15 cellular contexts compared by ENCODE assay signal in the genomic region with DNA sequence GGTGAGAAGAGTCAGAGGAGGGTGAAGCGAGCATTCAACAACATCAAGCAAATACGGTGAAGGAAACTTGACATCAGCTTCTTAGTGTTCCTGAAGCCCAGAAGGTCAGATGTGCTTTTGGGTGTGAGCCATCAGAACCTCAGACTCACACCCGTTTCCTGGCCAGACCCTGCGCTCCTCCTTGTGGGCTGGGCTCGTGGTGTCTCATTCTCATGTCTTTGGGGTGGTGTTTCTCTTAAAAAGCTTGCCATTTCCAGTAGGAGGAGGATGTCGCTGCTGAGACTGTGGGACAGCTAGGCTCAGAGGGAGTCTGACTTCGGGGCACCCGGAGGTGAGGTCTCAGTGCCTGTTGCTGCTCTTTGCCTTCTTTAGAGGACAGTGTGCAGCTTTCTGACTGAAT. TPM values are rescaled to one million over a fixed set of nuclear protein-coding genes. Genes with fewer than 3 reads are reported as not detected.
DNase-seq lines count a peak whose midpoint lies in the region; ATAC-seq lines count a peak whose summit lies in the region.
"Had no signal": no experiment of that assay in that cellular context is flagged by ENCODE, and none has a peak within 500 bp of the region (broad histone marks: within the 10 kb centered on the region; RNA-seq: fewer than 3 reads in every experiment).

No MANE protein-coding gene starts in this region.

- H3K27ac Mint-ChIP-seq in central memory CD8-positive, alpha-beta T cell (ENCODE audit: low read depth) = no peak overlapping the region
- peak overlapping the region in 5 of 9 donors; percentile 21 to 72 (median 48) for H3K27ac Mint-ChIP-seq in naive thymus-derived CD4-positive, alpha-beta T cell
- H3K27ac Mint-ChIP-seq: brain had no signal

- no peaks in the 10 kb centered on the region for H3K36me3 Mint-ChIP-seq in central memory CD8-positive, alpha-beta T cell (ENCODE audit: insufficient read depth)
- peaks cover 0 to 11% (median 0%) of the 10 kb centered on the region in 5 donors for H3K36me3 Mint-ChIP-seq in naive thymus-derived CD4-positive, alpha-beta T cell
- H3K36me3 Mint-ChIP-seq: brain had no signal

- CTCF ChIA-PET in naive thymus-derived CD4-positive, alpha-beta T cell (lab: Charles Lee) = interaction anchor here (0.7 to 4.9 kb wide), 4 partner anchors 9 to 1802 kb away, joined by 3 to 50 read pairs (median 6); a partner anchor contains a TSS

- H3K9me3 Mint-ChIP-seq in central memory CD8-positive, alpha-beta T cell = no peaks in the 10 kb centered on the region
- peaks cover 0 to 2% (median 0%) of the 10 kb centered on the region in 11 donors for H3K9me3 Mint-ChIP-seq in naive thymus-derived CD4-positive, alpha-beta T cell
- H3K9me3 Mint-ChIP-seq: brain, IgD-negative memory B cell had no signal

- no peaks in the 10 kb centered on the region for H3K27me3 ChIP-seq in naive thymus-derived CD4-positive, alpha-beta T cell (ENCODE audit: control insufficient read depth in 2 of 2, insufficient read depth in 2 of 2, low read length in 2 of 2)

- DNase-seq in Right ventricle myocardium inferior (ENCODE audit: missing footprints) (no peak), cardiac septum (ENCODE audit: low spot score) (no peak), AML-193 (lab: John Stamatoyannopoulos, UW) (no peak), DMS79 (lab: John Stamatoyannopoulos, UW) (no peak), NCI-H226 (no peak)
- DNase-seq in central memory CD8-positive, alpha-beta T cell (ENCODE audit: low spot score in 2 of 2) = no peak
- no peak for DNase-seq in naive thymus-derived CD4-positive, alpha-beta T cell
- DNase-seq: GF-D8, NCI-H187 treated with DMSO at 0.1 percent for 48 hours, SW 1271 had no signal

- H3K4me1 Mint-ChIP-seq in central memory CD8-positive, alpha-beta T cell = peaks cover 21% of the 10 kb centered on the region
- peaks cover 33 to 95% (median 91%) of the 10 kb centered on the region in 7 donors for H3K4me1 Mint-ChIP-seq in naive thymus-derived CD4-positive, alpha-beta T cell

- ATAC-seq in Right ventricle myocardium inferior (peak; percentile 58), GM21723 (IDR thresholded peaks at IDR 0.05; ENCODE audit: unreplicated experiment) (no peak)
- peak; percentile 19 for ATAC-seq in central memory CD8-positive, alpha-beta T cell (replicated peaks; ENCODE audit: extremely low read depth, poor library complexity, severe bottlenecking)
- ATAC-seq in naive thymus-derived CD4-positive, alpha-beta T cell = peak; percentile 62

- no peak overlapping the region for H3K27ac ChIP-seq in naive thymus-derived CD4-positive, alpha-beta T cell (ENCODE audit: low read depth, low read length)

- no peaks in the 10 kb centered on the region for H3K36me3 ChIP-seq in naive thymus-derived CD4-positive, alpha-beta T cell (ENCODE audit: control insufficient read depth in 2 of 3, insufficient read depth in 3 of 3, low read length in 3 of 3)

- H3K4me3 ChIP-seq in naive thymus-derived CD4-positive, alpha-beta T cell (ENCODE audit: low read length) = no peak overlapping the region

- peaks cover 51% of the 10 kb centered on the region for H3K27me3 Mint-ChIP-seq in central memory CD8-positive, alpha-beta T cell
- H3K27me3 Mint-ChIP-seq in naive thymus-derived CD4-positive, alpha-beta T cell = peaks cover 0 to 32% (median 0%) of the 10 kb centered on the region in 5 donors
- H3K27me3 Mint-ChIP-seq: IgD-negative memory B cell had no signal

- H3K4me3 Mint-ChIP-seq in central memory CD8-positive, alpha-beta T cell = no peak overlapping the region
- H3K4me3 Mint-ChIP-seq in naive thymus-derived CD4-positive, alpha-beta T cell = peak overlapping the region in 9 of 10 donors; percentile 20 to 82 (median 55)
- H3K4me3 Mint-ChIP-seq: brain had no signal

- peaks cover 5 to 40% of the 10 kb centered on the region in 2 donors for H3K4me1 ChIP-seq in naive thymus-derived CD4-positive, alpha-beta T cell (ENCODE audit: control insufficient read depth in 2 of 2, insufficient read depth in 2 of 2, low read length in 2 of 2)

- POLR2A ChIA-PET in naive thymus-derived CD4-positive, alpha-beta T cell (lab: Charles Lee) = interaction anchor here (1.0 to 2.2 kb wide), 6 partner anchors 9 to 132 kb away, joined by 3 to 7 read pairs (median 6); a partner anchor contains a TSS

- no peaks in the 10 kb centered on the region for H3K9me3 ChIP-seq in naive thymus-derived CD4-positive, alpha-beta T cell (ENCODE audit: control insufficient read depth in 2 of 3, low read length in 3 of 3)

- intact Hi-C loops in Right ventricle myocardium inferior (cut with DNase I) (no loop called here), cardiac septum (cut with DNase I) (no loop called here)
- intact Hi-C loops in naive thymus-derived CD4-positive, alpha-beta T cell (cut with micrococcal nuclease) = loop anchor here in 1 of 2 donors (1.0 to 2.0 kb wide), 3 partner anchors 11 to 25 kb away; a partner anchor contains a TSS

RNA-seq across cellular contexts. Expression of a gene that starts 24.2 kb away (rescaled TPM):
- total RNA-seq in Right ventricle myocardium inferior (21.4 TPM), cardiac septum (14.9 TPM)
- 10 to 100 TPM in 4 of 5 experiments, 1 to 10 TPM in 1; 5.7 to 55.6 (median 45.9) TPM for total RNA-seq in naive thymus-derived CD4-positive, alpha-beta T cell
- polyA plus RNA-seq in naive thymus-derived CD4-positive, alpha-beta T cell = 10 to 100 TPM in 1 of 2 donors, 1 to 10 TPM in 1; 7.0 to 29.4 TPM

RNA-seq across cellular contexts. Expression of a gene that starts 52.7 kb away (rescaled TPM):
- total RNA-seq in Right ventricle myocardium inferior (8.5 TPM), cardiac septum (5.3 TPM)
- not detected for total RNA-seq in naive thymus-derived CD4-positive, alpha-beta T cell
- under 1 TPM in 1 of 2 donors, not detected in 1; 0.18 TPM for polyA plus RNA-seq in naive thymus-derived CD4-positive, alpha-beta T cell
- total RNA-seq: activated CD8-positive, alpha-beta memory T cell treated with anti-CD3 and anti-CD28 coated beads for 36 hours; endothelial cell of umbilical vein had no signal
- polyA plus RNA-seq: endothelial cell of umbilical vein had no signal
